ENCODE assay signal across 1 cellular context in the genomic region with DNA sequence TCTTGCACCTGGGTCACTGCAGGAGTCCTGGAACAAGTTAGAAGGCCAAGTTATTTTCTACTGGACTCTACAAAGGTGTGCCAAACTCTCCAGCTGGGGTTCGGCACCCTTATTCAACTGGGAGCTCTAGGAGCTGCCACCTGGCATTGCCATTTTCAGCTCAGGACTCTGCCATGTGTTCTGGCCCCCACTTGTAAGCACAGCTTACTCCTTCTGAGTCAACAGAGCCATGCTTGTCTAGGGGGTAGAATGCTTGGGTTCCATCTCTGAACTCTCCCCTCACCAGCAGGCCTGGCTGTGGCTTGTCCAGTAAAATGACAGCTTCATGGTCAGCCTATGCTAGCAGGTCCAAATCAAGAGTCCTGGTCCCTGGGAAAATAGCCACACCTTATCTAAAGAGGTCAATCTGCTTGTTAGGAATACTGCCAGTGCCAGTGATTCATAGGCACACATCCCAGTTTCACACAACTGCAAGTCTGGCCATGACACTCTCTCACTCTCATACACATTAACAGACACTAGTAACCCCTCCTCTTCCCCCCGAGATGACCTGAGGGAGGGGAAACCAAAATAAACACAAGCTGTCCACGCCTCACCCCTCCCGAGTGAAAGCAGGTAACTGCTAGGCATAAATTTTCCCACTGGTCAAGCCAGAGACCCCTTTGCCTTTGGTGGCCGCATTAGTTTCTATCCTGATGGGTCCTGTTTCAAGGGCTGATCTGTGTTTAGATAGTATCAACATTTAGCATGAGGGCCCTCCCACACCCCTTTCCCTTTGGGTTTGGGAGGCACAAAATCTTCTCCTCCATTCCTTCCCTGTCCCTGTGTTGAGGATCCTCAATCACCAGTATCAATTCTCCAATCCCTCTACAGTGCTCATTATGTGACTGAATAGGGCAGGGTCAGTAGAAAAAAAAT.
A peak's percentile ranks its signal among the peaks of the same experiment; 100 is the strongest.
TF ChIP-seq lines count a peak whose summit lies in the region.

No MANE protein-coding gene starts in this region.

TF ChIP-seq in HepG2, 621 proteins besides CTCF, POLR2A, EP300 and RAD21 (continued from another document and continues in another):
- TF ChIP-seq, protein P1, sequence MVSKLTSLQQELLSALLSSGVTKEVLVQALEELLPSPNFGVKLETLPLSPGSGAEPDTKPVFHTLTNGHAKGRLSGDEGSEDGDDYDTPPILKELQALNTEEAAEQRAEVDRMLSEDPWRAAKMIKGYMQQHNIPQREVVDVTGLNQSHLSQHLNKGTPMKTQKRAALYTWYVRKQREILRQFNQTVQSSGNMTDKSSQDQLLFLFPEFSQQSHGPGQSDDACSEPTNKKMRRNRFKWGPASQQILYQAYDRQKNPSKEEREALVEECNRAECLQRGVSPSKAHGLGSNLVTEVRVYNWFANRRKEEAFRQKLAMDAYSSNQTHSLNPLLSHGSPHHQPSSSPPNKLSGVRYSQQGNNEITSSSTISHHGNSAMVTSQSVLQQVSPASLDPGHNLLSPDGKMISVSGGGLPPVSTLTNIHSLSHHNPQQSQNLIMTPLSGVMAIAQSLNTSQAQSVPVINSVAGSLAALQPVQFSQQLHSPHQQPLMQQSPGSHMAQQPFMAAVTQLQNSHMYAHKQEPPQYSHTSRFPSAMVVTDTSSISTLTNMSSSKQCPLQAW (CRISPR knock-in tag; IDR thresholded peaks at IDR 0.05) = peak; percentile 100
- TF ChIP-seq KLF15 (CRISPR knock-in tag; IDR thresholded peaks at IDR 0.05; ENCODE audit: borderline replicate concordance) = peak; percentile 51; the same call in 1 of the 2 replicates
- TF ChIP-seq, protein P2, sequence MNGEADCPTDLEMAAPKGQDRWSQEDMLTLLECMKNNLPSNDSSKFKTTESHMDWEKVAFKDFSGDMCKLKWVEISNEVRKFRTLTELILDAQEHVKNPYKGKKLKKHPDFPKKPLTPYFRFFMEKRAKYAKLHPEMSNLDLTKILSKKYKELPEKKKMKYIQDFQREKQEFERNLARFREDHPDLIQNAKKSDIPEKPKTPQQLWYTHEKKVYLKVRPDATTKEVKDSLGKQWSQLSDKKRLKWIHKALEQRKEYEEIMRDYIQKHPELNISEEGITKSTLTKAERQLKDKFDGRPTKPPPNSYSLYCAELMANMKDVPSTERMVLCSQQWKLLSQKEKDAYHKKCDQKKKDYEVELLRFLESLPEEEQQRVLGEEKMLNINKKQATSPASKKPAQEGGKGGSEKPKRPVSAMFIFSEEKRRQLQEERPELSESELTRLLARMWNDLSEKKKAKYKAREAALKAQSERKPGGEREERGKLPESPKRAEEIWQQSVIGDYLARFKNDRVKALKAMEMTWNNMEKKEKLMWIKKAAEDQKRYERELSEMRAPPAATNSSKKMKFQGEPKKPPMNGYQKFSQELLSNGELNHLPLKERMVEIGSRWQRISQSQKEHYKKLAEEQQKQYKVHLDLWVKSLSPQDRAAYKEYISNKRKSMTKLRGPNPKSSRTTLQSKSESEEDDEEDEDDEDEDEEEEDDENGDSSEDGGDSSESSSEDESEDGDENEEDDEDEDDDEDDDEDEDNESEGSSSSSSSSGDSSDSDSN (CRISPR knock-in tag; IDR thresholded peaks at IDR 0.05) = peak; percentile 62
- peak; percentile 92; the same call in 1 of the 2 replicates for TF ChIP-seq FOXK1 (CRISPR knock-in tag; IDR thresholded peaks at IDR 0.05; ENCODE audit: borderline replicate concordance, low read depth)
- peak; percentile 49; the same call in 1 of the 2 replicates for TF ChIP-seq KMT2B (CRISPR knock-in tag; IDR thresholded peaks at IDR 0.05)
- TF ChIP-seq ZNF264 (CRISPR knock-in tag; IDR thresholded peaks at IDR 0.05) = peak; percentile 78; the same call in 1 of the 2 replicates
- no peak; the same call in 1 of the 2 replicates for TF ChIP-seq EED (CRISPR knock-in tag; IDR thresholded peaks at IDR 0.05)
- TF ChIP-seq ZNF552 (CRISPR knock-in tag; IDR thresholded peaks at IDR 0.05; ENCODE audit: borderline replicate concordance) = no peak
- TF ChIP-seq ZNF772 (CRISPR knock-in tag; IDR thresholded peaks at IDR 0.05) = peak; percentile 77
- no peak; the same call in 1 of the 2 replicates for TF ChIP-seq ZSCAN22 (CRISPR knock-in tag; IDR thresholded peaks at IDR 0.05)
- TF ChIP-seq FIP1L1 (IDR thresholded peaks at IDR 0.05; ENCODE audit: borderline replicate concordance, insufficient read depth, low read depth, low read length) = no peak
- TF ChIP-seq RARG (CRISPR knock-in tag; IDR thresholded peaks at IDR 0.05; ENCODE audit: low read depth) = no peak; the same call in 1 of the 2 replicates
- TF ChIP-seq ZNF253 (CRISPR knock-in tag; IDR thresholded peaks at IDR 0.05; ENCODE audit: borderline replicate concordance) = no peak
- TF ChIP-seq ZNF749 (CRISPR knock-in tag; IDR thresholded peaks at IDR 0.05; ENCODE audit: borderline replicate concordance) = peak; percentile 70; the same call in 1 of the 2 replicates
- TF ChIP-seq ZNF10 (CRISPR knock-in tag; IDR thresholded peaks at IDR 0.05; ENCODE audit: borderline replicate concordance, low read depth) = no peak
- TF ChIP-seq CBX2 (IDR thresholded peaks at IDR 0.05; ENCODE audit: low read depth, low read length) = no peak
- 0 out of 2 replicates have a peak, but pooled peaks have one; percentile 40 for TF ChIP-seq CBX2 (CRISPR knock-in tag; IDR thresholded peaks at IDR 0.05; ENCODE audit: low read depth)
- TF ChIP-seq ZNF407 (CRISPR knock-in tag; IDR thresholded peaks at IDR 0.05; ENCODE audit: not compliant biosample characterization) = no peak
- TF ChIP-seq, protein P3, sequence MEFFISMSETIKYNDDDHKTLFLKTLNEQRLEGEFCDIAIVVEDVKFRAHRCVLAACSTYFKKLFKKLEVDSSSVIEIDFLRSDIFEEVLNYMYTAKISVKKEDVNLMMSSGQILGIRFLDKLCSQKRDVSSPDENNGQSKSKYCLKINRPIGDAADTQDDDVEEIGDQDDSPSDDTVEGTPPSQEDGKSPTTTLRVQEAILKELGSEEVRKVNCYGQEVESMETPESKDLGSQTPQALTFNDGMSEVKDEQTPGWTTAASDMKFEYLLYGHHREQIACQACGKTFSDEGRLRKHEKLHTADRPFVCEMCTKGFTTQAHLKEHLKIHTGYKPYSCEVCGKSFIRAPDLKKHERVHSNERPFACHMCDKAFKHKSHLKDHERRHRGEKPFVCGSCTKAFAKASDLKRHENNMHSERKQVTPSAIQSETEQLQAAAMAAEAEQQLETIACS (CRISPR knock-in tag; IDR thresholded peaks at IDR 0.05) = no peak
- 0 out of 2 replicates have a peak, but pooled peaks have one; percentile 17 for TF ChIP-seq MZF1 (CRISPR knock-in tag; IDR thresholded peaks at IDR 0.05; ENCODE audit: borderline replicate concordance)
- peak; percentile 88 for TF ChIP-seq ARID3A (IDR thresholded peaks at IDR 0.05; ENCODE audit: low read depth, low read length)
- peak; percentile 97 for TF ChIP-seq FOSL2 (CRISPR knock-in tag; IDR thresholded peaks at IDR 0.05)
- peak; percentile 71 for TF ChIP-seq MED8 (CRISPR knock-in tag; IDR thresholded peaks at IDR 0.05; ENCODE audit: insufficient replicate concordance)
- TF ChIP-seq FOSL1 (CRISPR knock-in tag; IDR thresholded peaks at IDR 0.05; ENCODE audit: borderline replicate concordance) = peak; percentile 64; the same call in 1 of the 2 replicates
- TF ChIP-seq ATRX (CRISPR knock-in tag; IDR thresholded peaks at IDR 0.05; ENCODE audit: borderline replicate concordance) = no peak
- TF ChIP-seq ZNF691 (CRISPR knock-in tag; IDR thresholded peaks at IDR 0.05; ENCODE audit: borderline replicate concordance, low read depth) = peak; percentile 82
- TF ChIP-seq HOXA3 (CRISPR knock-in tag; IDR thresholded peaks at IDR 0.05) = peak; percentile 91
- 0 out of 2 replicates have a peak, but pooled peaks have one; percentile 64 for TF ChIP-seq ZNF598 (CRISPR knock-in tag; IDR thresholded peaks at IDR 0.05; ENCODE audit: borderline replicate concordance)
- TF ChIP-seq, protein P4, sequence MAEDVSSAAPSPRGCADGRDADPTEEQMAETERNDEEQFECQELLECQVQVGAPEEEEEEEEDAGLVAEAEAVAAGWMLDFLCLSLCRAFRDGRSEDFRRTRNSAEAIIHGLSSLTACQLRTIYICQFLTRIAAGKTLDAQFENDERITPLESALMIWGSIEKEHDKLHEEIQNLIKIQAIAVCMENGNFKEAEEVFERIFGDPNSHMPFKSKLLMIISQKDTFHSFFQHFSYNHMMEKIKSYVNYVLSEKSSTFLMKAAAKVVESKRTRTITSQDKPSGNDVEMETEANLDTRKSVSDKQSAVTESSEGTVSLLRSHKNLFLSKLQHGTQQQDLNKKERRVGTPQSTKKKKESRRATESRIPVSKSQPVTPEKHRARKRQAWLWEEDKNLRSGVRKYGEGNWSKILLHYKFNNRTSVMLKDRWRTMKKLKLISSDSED (CRISPR knock-in tag; IDR thresholded peaks at IDR 0.05) = no peak
- TF ChIP-seq MTF2 (CRISPR knock-in tag; IDR thresholded peaks at IDR 0.05; ENCODE audit: borderline replicate concordance) = no peak
- no peak for TF ChIP-seq MAF1 (CRISPR knock-in tag; IDR thresholded peaks at IDR 0.05; ENCODE audit: borderline replicate concordance)
- TF ChIP-seq ZNF335 (CRISPR knock-in tag; IDR thresholded peaks at IDR 0.05) = no peak
- no peak for TF ChIP-seq ZNF737 (CRISPR knock-in tag; IDR thresholded peaks at IDR 0.05; ENCODE audit: borderline replicate concordance)
- no peak for TF ChIP-seq ZFP41 (CRISPR knock-in tag; IDR thresholded peaks at IDR 0.05; ENCODE audit: borderline replicate concordance)
